Comparison of ENCODE assay signal across 1 cellular context in genomic region chr6:107666084-107666981, GRCh38.
TF ChIP-seq lines count a peak whose summit lies in the region.

No MANE protein-coding gene starts in this region.

TF ChIP-seq in HepG2, 621 proteins besides CTCF, POLR2A, EP300 and RAD21 (continued from another document and continues in another):
- TF ChIP-seq IRF9 (CRISPR knock-in tag; IDR thresholded peaks at IDR 0.05; ENCODE audit: borderline replicate concordance) (no peak), IRF2 (CRISPR knock-in tag; IDR thresholded peaks at IDR 0.05) (0 out of 2 replicates have a peak, but pooled peaks have one; percentile 6), KLF11 (CRISPR knock-in tag; IDR thresholded peaks at IDR 0.05) (no peak), ELF3 (CRISPR knock-in tag; IDR thresholded peaks at IDR 0.05) (peak; percentile 42; the same call in 1 of the 2 replicates), ASH2L (IDR thresholded peaks at IDR 0.05; ENCODE audit: insufficient read length, low read depth, low read length) (peak; percentile 77), YY1 (IDR thresholded peaks at IDR 0.05; ENCODE audit: insufficient read depth, insufficient replicate concordance, low read depth, low read length) (peak; percentile 10), HMGXB4 (CRISPR knock-in tag; IDR thresholded peaks at IDR 0.05; ENCODE audit: borderline replicate concordance in 1 of 2, low read depth in 1 of 2) (no peak), SUZ12 (IDR thresholded peaks at IDR 0.05; ENCODE audit: low read depth, low read length) (no peak), RXRB (CRISPR knock-in tag; IDR thresholded peaks at IDR 0.05; ENCODE audit: borderline replicate concordance) (0 out of 2 replicates have a peak, but pooled peaks have one; percentile 25), KLF9 (CRISPR knock-in tag; IDR thresholded peaks at IDR 0.05; ENCODE audit: low read depth) (no peak), ZFY (CRISPR knock-in tag; IDR thresholded peaks at IDR 0.05) (no peak; the same call in 1 of the 2 replicates), EED (CRISPR knock-in tag; IDR thresholded peaks at IDR 0.05) (no peak), ZNF383 (CRISPR knock-in tag; IDR thresholded peaks at IDR 0.05; ENCODE audit: borderline replicate concordance) (no peak), HOXA9 (CRISPR knock-in tag; IDR thresholded peaks at IDR 0.05; ENCODE audit: borderline replicate concordance) (no peak), KAT8 (CRISPR knock-in tag; IDR thresholded peaks at IDR 0.05) (peak; percentile 71), SP2 (CRISPR knock-in tag; IDR thresholded peaks at IDR 0.05) (no peak), ATF7-NPFF (CRISPR knock-in tag; IDR thresholded peaks at IDR 0.05; ENCODE audit: low read depth) (no peak), AGO2 (optimal IDR thresholded peaks at IDR 0.05; ENCODE audit: low read depth, low read length) (no peak), ZNF83 (CRISPR knock-in tag; IDR thresholded peaks at IDR 0.05; ENCODE audit: borderline replicate concordance) (no peak), ZNF737 (CRISPR knock-in tag; IDR thresholded peaks at IDR 0.05; ENCODE audit: borderline replicate concordance) (no peak), ARNTL (CRISPR knock-in tag; IDR thresholded peaks at IDR 0.05) (no peak), PREB (CRISPR knock-in tag; IDR thresholded peaks at IDR 0.05) (no peak), NONO (IDR thresholded peaks at IDR 0.05) (no peak), NONO (CRISPR knock-in tag; conservative IDR thresholded peaks at IDR 0.05) (no peak), SSRP1 (CRISPR knock-in tag; IDR thresholded peaks at IDR 0.05) (no peak), TEAD2 (CRISPR knock-in tag; IDR thresholded peaks at IDR 0.05) (no peak), YEATS2 (CRISPR knock-in tag; IDR thresholded peaks at IDR 0.05; ENCODE audit: borderline replicate concordance) (no peak), GMEB2 (CRISPR knock-in tag; IDR thresholded peaks at IDR 0.05; ENCODE audit: low read depth) (no peak), ZNF18 (CRISPR knock-in tag; IDR thresholded peaks at IDR 0.05; ENCODE audit: insufficient replicate concordance) (no peak), NFKB2 (CRISPR knock-in tag; IDR thresholded peaks at IDR 0.05; ENCODE audit: borderline replicate concordance) (no peak), CREM (IDR thresholded peaks at IDR 0.05) (peak; percentile 36; the same call in 1 of the 2 replicates), CREM (CRISPR knock-in tag; IDR thresholded peaks at IDR 0.05) (no peak), TCF7 (IDR thresholded peaks at IDR 0.05; ENCODE audit: low read depth) (0 out of 2 replicates have a peak, but pooled peaks have one; percentile 32), FOXJ3 (CRISPR knock-in tag; IDR thresholded peaks at IDR 0.05; ENCODE audit: borderline replicate concordance) (no peak), GZF1 (CRISPR knock-in tag; IDR thresholded peaks at IDR 0.05) (peak; percentile 85; the same call in 1 of the 2 replicates), NFE2 (CRISPR knock-in tag; IDR thresholded peaks at IDR 0.05) (no peak), NFE2L1 (CRISPR knock-in tag; IDR thresholded peaks at IDR 0.05; ENCODE audit: borderline replicate concordance) (no peak), HDAC1 (CRISPR knock-in tag; IDR thresholded peaks at IDR 0.05) (no peak; the same call in 1 of the 2 replicates), IKZF5 (CRISPR knock-in tag; IDR thresholded peaks at IDR 0.05) (0 out of 2 replicates have a peak, but pooled peaks have one; percentile 19), ELF4 (CRISPR knock-in tag; IDR thresholded peaks at IDR 0.05; ENCODE audit: borderline replicate concordance) (no peak), RCOR2 (CRISPR knock-in tag; IDR thresholded peaks at IDR 0.05) (0 out of 2 replicates have a peak, but pooled peaks have one; percentile 21), NR1H2 (CRISPR knock-in tag; IDR thresholded peaks at IDR 0.05; ENCODE audit: borderline replicate concordance, low read depth) (no peak)
- TF ChIP-seq, protein P1, sequence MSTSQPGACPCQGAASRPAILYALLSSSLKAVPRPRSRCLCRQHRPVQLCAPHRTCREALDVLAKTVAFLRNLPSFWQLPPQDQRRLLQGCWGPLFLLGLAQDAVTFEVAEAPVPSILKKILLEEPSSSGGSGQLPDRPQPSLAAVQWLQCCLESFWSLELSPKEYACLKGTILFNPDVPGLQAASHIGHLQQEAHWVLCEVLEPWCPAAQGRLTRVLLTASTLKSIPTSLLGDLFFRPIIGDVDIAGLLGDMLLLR (CRISPR knock-in tag; IDR thresholded peaks at IDR 0.05): no peak
- TF ChIP-seq, protein P2, sequence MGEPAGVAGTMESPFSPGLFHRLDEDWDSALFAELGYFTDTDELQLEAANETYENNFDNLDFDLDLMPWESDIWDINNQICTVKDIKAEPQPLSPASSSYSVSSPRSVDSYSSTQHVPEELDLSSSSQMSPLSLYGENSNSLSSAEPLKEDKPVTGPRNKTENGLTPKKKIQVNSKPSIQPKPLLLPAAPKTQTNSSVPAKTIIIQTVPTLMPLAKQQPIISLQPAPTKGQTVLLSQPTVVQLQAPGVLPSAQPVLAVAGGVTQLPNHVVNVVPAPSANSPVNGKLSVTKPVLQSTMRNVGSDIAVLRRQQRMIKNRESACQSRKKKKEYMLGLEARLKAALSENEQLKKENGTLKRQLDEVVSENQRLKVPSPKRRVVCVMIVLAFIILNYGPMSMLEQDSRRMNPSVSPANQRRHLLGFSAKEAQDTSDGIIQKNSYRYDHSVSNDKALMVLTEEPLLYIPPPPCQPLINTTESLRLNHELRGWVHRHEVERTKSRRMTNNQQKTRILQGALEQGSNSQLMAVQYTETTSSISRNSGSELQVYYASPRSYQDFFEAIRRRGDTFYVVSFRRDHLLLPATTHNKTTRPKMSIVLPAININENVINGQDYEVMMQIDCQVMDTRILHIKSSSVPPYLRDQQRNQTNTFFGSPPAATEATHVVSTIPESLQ (CRISPR knock-in tag; conservative IDR thresholded peaks at IDR 0.05): 0 out of 2 replicates have a peak, but pooled peaks have one; percentile 27
- TF ChIP-seq, protein P3, sequence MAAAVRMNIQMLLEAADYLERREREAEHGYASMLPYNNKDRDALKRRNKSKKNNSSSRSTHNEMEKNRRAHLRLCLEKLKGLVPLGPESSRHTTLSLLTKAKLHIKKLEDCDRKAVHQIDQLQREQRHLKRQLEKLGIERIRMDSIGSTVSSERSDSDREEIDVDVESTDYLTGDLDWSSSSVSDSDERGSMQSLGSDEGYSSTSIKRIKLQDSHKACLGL (CRISPR knock-in tag; IDR thresholded peaks at IDR 0.05): no peak
- TF ChIP-seq, protein P4, sequence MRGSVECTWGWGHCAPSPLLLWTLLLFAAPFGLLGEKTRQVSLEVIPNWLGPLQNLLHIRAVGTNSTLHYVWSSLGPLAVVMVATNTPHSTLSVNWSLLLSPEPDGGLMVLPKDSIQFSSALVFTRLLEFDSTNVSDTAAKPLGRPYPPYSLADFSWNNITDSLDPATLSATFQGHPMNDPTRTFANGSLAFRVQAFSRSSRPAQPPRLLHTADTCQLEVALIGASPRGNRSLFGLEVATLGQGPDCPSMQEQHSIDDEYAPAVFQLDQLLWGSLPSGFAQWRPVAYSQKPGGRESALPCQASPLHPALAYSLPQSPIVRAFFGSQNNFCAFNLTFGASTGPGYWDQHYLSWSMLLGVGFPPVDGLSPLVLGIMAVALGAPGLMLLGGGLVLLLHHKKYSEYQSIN (CRISPR knock-in tag; IDR thresholded peaks at IDR 0.05; ENCODE audit: borderline replicate concordance): no peak
- TF ChIP-seq, protein P5, sequence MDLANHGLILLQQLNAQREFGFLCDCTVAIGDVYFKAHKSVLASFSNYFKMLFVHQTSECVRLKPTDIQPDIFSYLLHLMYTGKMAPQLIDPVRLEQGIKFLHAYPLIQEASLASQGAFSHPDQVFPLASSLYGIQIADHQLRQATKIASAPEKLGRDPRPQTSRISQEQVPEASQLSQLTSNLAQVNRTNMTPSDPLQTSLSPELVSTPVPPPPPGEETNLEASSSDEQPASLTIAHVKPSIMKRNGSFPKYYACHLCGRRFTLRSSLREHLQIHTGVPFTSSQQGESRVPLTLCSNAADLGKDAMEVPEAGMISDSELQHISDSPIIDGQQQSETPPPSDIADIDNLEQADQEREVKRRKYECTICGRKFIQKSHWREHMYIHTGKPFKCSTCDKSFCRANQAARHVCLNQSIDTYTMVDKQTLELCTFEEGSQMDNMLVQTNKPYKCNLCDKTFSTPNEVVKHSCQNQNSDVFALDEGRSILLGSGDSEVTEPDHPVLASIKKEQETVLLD (CRISPR knock-in tag; IDR thresholded peaks at IDR 0.05; ENCODE audit: low read depth): no peak
- TF ChIP-seq, protein P6, sequence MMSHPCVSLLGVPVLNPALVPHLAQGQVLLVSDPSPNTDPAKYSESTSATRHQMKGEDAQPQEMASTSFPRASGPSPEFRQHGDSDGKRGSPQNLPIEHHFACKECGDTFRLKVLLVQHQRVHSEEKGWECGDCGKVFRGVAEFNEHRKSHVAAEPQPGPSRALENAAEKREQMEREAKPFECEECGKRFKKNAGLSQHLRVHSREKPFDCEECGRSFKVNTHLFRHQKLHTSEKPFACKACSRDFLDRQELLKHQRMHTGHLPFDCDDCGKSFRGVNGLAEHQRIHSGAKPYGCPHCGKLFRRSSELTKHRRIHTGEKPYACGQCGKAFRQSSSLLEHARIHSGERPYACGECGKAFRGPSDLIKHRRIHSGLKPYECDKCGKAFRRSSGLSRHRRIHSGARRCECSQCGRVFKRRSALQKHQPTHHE (CRISPR knock-in tag; IDR thresholded peaks at IDR 0.05; ENCODE audit: borderline replicate concordance): no peak; the same call in 1 of the 2 replicates
- TF ChIP-seq, protein P7, sequence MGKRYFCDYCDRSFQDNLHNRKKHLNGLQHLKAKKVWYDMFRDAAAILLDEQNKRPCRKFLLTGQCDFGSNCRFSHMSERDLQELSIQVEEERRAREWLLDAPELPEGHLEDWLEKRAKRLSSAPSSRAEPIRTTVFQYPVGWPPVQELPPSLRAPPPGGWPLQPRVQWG (CRISPR knock-in tag; IDR thresholded peaks at IDR 0.05; ENCODE audit: borderline replicate concordance, low read depth): no peak
- TF ChIP-seq, protein P8, sequence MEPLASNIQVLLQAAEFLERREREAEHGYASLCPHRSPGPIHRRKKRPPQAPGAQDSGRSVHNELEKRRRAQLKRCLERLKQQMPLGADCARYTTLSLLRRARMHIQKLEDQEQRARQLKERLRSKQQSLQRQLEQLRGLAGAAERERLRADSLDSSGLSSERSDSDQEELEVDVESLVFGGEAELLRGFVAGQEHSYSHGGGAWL (CRISPR knock-in tag; IDR thresholded peaks at IDR 0.05): peak; percentile 19; the same call in 1 of the 2 replicates
